In the genomic region with DNA sequence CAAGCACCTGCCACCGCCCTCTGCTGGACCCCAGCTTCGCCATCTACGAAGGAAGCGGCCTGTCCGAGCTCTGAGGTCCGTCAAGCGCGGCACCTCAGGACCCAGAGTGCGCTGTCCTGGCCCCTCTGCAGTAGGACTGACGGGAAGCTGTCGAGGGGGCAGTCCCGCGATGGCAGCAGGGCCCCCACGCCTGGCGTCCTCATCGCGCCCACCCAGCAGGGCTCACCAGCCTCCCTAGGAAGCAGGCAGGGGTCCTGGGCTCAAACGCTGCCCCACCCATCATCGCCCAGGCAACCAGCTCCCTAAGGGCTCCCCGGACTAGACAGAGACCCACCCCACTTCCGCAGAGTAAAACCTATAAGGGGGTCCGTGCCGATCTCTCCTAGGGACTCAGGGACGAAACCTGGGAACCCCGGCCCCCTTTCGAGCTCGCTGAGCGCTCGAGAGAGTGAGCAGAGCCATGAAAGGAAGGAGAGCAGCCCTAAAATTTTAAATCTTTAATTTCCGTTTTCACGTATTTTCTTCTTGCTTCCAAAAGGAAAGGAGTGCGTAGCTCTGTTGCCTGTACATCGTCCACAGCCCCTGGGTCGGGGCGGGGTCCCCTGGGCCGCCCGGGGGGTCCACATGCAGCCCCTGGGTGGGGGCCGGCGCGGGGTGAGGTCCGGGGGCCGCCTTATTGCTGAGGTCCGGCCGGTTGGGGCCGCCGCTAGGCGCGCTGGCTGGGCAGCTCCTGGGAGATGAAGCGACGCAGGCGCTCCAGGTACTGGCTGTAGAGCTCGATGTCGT, we compare ENCODE assay signal across 8 cellular contexts. TPM values are rescaled to one million over a fixed set of nuclear protein-coding genes. Genes with fewer than 3 reads are reported as not detected.
A peak's percentile ranks its signal among the peaks of the same experiment; 100 is the strongest.
DNase-seq lines count a peak whose midpoint lies in the region; ATAC-seq, FAIRE-seq and TF ChIP-seq lines count a peak whose summit lies in the region.
"Not testable (repeated sequence)": the region's sequence is repeated elsewhere in the genome, so short reads cannot be mapped to it uniquely, and the experiment has no call there.

No MANE protein-coding gene starts in this region.

- H3K9me3 ChIP-seq in OCI-LY3 (ENCODE audit: insufficient read depth, low read length); endodermal cell (ENCODE audit: control insufficient read depth, low read length); keratinocyte (ENCODE audit: control insufficient read depth, low read depth, low read length); osteoblast (ENCODE audit: low read depth, low read length); tibial nerve: not testable (repeated sequence)

- 20 to 33% methylated on average over 19 to 38 of the region's 53 CpGs for WGBS in endodermal cell (ENCODE audit: insufficient coverage in 1 of 2, insufficient read length in 1 of 2), 2 experiments
- WGBS in tibial nerve, 2 donors = 29 to 43% methylated on average over 24 to 39 of the region's 53 CpGs

- not testable (repeated sequence) for DNase-seq in GM12864 (ENCODE audit: low read depth); activated naive CD4-positive, alpha-beta T cell treated with anti-CD3 and anti-CD28 coated beads, Interleukin-2, amount 10 ng/mL, durations not matched to agents 7 days and 5 days; endodermal cell; keratinocyte (ENCODE audit: low read depth, low spot score); tibial nerve (ENCODE audit: low spot score in 2 of 2)
- peak; percentile 90 for DNase-seq in osteoblast (ENCODE audit: insufficient read length, low spot score, missing footprints)

- not testable (repeated sequence) for FAIRE-seq in keratinocyte (lab: Jason Lieb, UNC)

- H3K4me3 ChIP-seq in GM12864 (ENCODE audit: low read depth, low read length) = peak overlapping the region; percentile 95
- peak overlapping the region; percentile 90 for H3K4me3 ChIP-seq in OCI-LY3 (ENCODE audit: low read length)
- peak overlapping the region; percentile 96 for H3K4me3 ChIP-seq in endodermal cell (ENCODE audit: low read length)
- H3K4me3 ChIP-seq in keratinocyte (ENCODE audit: control insufficient read depth in 2 of 3, extremely low read depth in 1 of 3, insufficient read depth in 2 of 3, low read depth in 1 of 3, low read length in 3 of 3) = peak overlapping the region; percentile 60 to 94 (median 80)
- H3K4me3 ChIP-seq in osteoblast (ENCODE audit: insufficient read depth, low read length) = peak overlapping the region; percentile 99
- peak overlapping the region; percentile 68 to 100 (median 99) for H3K4me3 ChIP-seq in tibial nerve

- peak overlapping the region; percentile 98 for H3K27ac Mint-ChIP-seq in activated naive CD4-positive, alpha-beta T cell treated with anti-CD3 and anti-CD28 coated beads, Interleukin-2, amount 10 ng/mL, durations not matched to agents 7 days and 5 days
- peak overlapping the region; percentile 78 for H3K27ac Mint-ChIP-seq in endodermal cell

- H3K9me1 ChIP-seq in keratinocyte (ENCODE audit: control insufficient read depth, extremely low read depth, insufficient read depth, low read length) = not testable (repeated sequence)

- not testable (repeated sequence) for H3K27me3 ChIP-seq in OCI-LY3 (ENCODE audit: low read depth, low read length); endodermal cell (ENCODE audit: control insufficient read depth, insufficient read depth, low read length, poor library complexity, severe bottlenecking); keratinocyte (ENCODE audit: control insufficient read depth, extremely low read depth, insufficient read depth, low read length); osteoblast (ENCODE audit: insufficient read depth, low read length); tibial nerve

- peak; percentile 18 for ATAC-seq in HG02870 (IDR thresholded peaks at IDR 0.05; ENCODE audit: unreplicated experiment)

- peak overlapping the region; percentile 100 for H3K4me3 Mint-ChIP-seq in activated naive CD4-positive, alpha-beta T cell treated with anti-CD3 and anti-CD28 coated beads, Interleukin-2, amount 10 ng/mL, durations not matched to agents 7 days and 5 days
- peak overlapping the region; percentile 96 for H3K4me3 Mint-ChIP-seq in endodermal cell

- peak overlapping the region; percentile 77 for H3K4me2 ChIP-seq in OCI-LY3 (ENCODE audit: low read length)
- H3K4me2 ChIP-seq in keratinocyte (ENCODE audit: control insufficient read depth, extremely low read depth, insufficient read depth, low read depth, low read length) = peak overlapping the region; percentile 99
- H3K4me2 ChIP-seq in osteoblast (ENCODE audit: insufficient read depth, low read length) = peak overlapping the region; percentile 99

- dilution Hi-C loops in keratinocyte (cut with MboI; ENCODE audit: extremely low pct_ligation_motif_present, low sequenced_read_pairs) = not testable (repeated sequence)

- H3K36me3 ChIP-seq in OCI-LY3 (replicated peaks; ENCODE audit: low read depth, low read length) = peaks cover 19% of the 10 kb centered on the region
- H3K36me3 ChIP-seq in endodermal cell (ENCODE audit: control insufficient read depth, insufficient read depth, low read length); keratinocyte (ENCODE audit: control insufficient read depth in 2 of 2, extremely low read depth in 1 of 2, insufficient read depth in 2 of 2, low read length in 2 of 2); osteoblast (ENCODE audit: insufficient read depth, low read length): not testable (repeated sequence)
- peaks cover 0 to 30% (median 0%) of the 10 kb centered on the region in 3 donors for H3K36me3 ChIP-seq in tibial nerve

- CTCF ChIA-PET in activated naive CD4-positive, alpha-beta T cell treated with anti-CD3 and anti-CD28 coated beads, Interleukin-2, amount 10 ng/mL, durations not matched to agents 7 days and 5 days (lab: Charles Lee) = interaction anchor here (0.9 to 2.6 kb wide), 4 partner anchors 8 to 21 kb away, joined by 3 to 15 read pairs (median 4); no protein-coding TSS in a partner anchor

- not testable (repeated sequence) for H3K9me3 Mint-ChIP-seq in activated naive CD4-positive, alpha-beta T cell treated with anti-CD3 and anti-CD28 coated beads, Interleukin-2, amount 10 ng/mL, durations not matched to agents 7 days and 5 days; endodermal cell

- H3K27ac ChIP-seq in OCI-LY3 (ENCODE audit: low read length) = peak overlapping the region; percentile 18; the same call in 1 of the 2 replicates
- H3K27ac ChIP-seq in endodermal cell (ENCODE audit: low read depth, low read length) = not testable (repeated sequence)
- peak overlapping the region; percentile 79 for H3K27ac ChIP-seq in keratinocyte (ENCODE audit: control insufficient read depth, insufficient read depth, low read length)
- H3K27ac ChIP-seq in osteoblast (ENCODE audit: low read depth, low read length) = peak overlapping the region; percentile 95
- peak overlapping the region; percentile 77 to 97 (median 94) for H3K27ac ChIP-seq in tibial nerve

- H3K79me2 ChIP-seq in OCI-LY3 (ENCODE audit: low read length) = peaks cover 55% of the 10 kb centered on the region
- H3K79me2 ChIP-seq in keratinocyte (ENCODE audit: control insufficient read depth, insufficient read depth, low read length) = peaks cover 51% of the 10 kb centered on the region
- H3K79me2 ChIP-seq in osteoblast (ENCODE audit: insufficient read depth, low read length) = peaks cover 61% of the 10 kb centered on the region

- not testable (repeated sequence) for TF ChIP-seq CTCF in GM12864 (IDR thresholded peaks at IDR 0.05; ENCODE audit: low read depth, low read length, missing control alignments); keratinocyte (optimal IDR thresholded peaks at IDR 0.05 in 1 of 3, IDR thresholded peaks at IDR 0.05 in 1 of 3, conservative IDR thresholded peaks at IDR 0.05 in 1 of 3; ENCODE audit: extremely low read depth in 1 of 3, insufficient read depth in 2 of 3, low read length in 3 of 3); osteoblast (IDR thresholded peaks at IDR 0.05; ENCODE audit: extremely low read depth, low read depth, low read length); tibial nerve (IDR thresholded peaks at IDR 0.05)
- peak; percentile 1 for TF ChIP-seq CTCF in OCI-LY3 (IDR thresholded peaks at IDR 0.05; ENCODE audit: low read depth, low read length)
- peak; percentile 50 for TF ChIP-seq CTCF in endodermal cell (conservative IDR thresholded peaks at IDR 0.05)

- H3K4me1 Mint-ChIP-seq in activated naive CD4-positive, alpha-beta T cell treated with anti-CD3 and anti-CD28 coated beads, Interleukin-2, amount 10 ng/mL, durations not matched to agents 7 days and 5 days = peaks cover 36% of the 10 kb centered on the region
- peaks cover 16% of the 10 kb centered on the region for H3K4me1 Mint-ChIP-seq in endodermal cell

- not testable (repeated sequence) for H2AFZ ChIP-seq in OCI-LY3 (ENCODE audit: low read depth, low read length); keratinocyte (ENCODE audit: control insufficient read depth, low read length)
- H2AFZ ChIP-seq in osteoblast (ENCODE audit: low read length) = peak overlapping the region; percentile 62

- TF ChIP-seq EP300 in tibial nerve (IDR thresholded peaks at IDR 0.05) = not testable (repeated sequence)

- not testable (repeated sequence) for TF ChIP-seq POLR2A in tibial nerve (IDR thresholded peaks at IDR 0.05)

- H3K9ac ChIP-seq in OCI-LY3 (ENCODE audit: low read length) (peak overlapping the region; percentile 47), endodermal cell (ENCODE audit: extremely low read depth, low read length, poor library complexity, severe bottlenecking) (peak overlapping the region; percentile 84), keratinocyte (ENCODE audit: control insufficient read depth, extremely low read depth, insufficient read depth, low read length) (peak overlapping the region; percentile 90)

- H3K27me3 Mint-ChIP-seq in activated naive CD4-positive, alpha-beta T cell treated with anti-CD3 and anti-CD28 coated beads, Interleukin-2, amount 10 ng/mL, durations not matched to agents 7 days and 5 days; endodermal cell (ENCODE audit: insufficient read depth): not testable (repeated sequence)

- peaks cover 24% of the 10 kb centered on the region for H4K20me1 ChIP-seq in OCI-LY3 (ENCODE audit: insufficient read depth, low read length)
- H4K20me1 ChIP-seq in keratinocyte (ENCODE audit: control insufficient read depth, extremely low read depth, insufficient read depth, low read length) = peaks cover 15% of the 10 kb centered on the region
- H4K20me1 ChIP-seq in osteoblast (ENCODE audit: insufficient read depth, low read length) = peaks cover 31% of the 10 kb centered on the region

- peaks cover 13% of the 10 kb centered on the region for H3K4me1 ChIP-seq in OCI-LY3 (ENCODE audit: low read length)
- not testable (repeated sequence) for H3K4me1 ChIP-seq in endodermal cell (ENCODE audit: control insufficient read depth, insufficient read depth, low read length)
- H3K4me1 ChIP-seq in keratinocyte (ENCODE audit: control insufficient read depth, extremely low read depth, insufficient read depth, low read length) = peaks cover 32% of the 10 kb centered on the region
- peaks cover 21% of the 10 kb centered on the region for H3K4me1 ChIP-seq in osteoblast (ENCODE audit: insufficient read depth, low read length)
- H3K4me1 ChIP-seq in tibial nerve = peaks cover 5 to 71% (median 36%) of the 10 kb centered on the region in 4 donors

- peaks cover 35% of the 10 kb centered on the region for H3K36me3 Mint-ChIP-seq in activated naive CD4-positive, alpha-beta T cell treated with anti-CD3 and anti-CD28 coated beads, Interleukin-2, amount 10 ng/mL, durations not matched to agents 7 days and 5 days
- not testable (repeated sequence) for H3K36me3 Mint-ChIP-seq in endodermal cell (ENCODE audit: low read depth)

RNA-seq across cellular contexts. Expression of a gene that starts 8.6 kb away (rescaled TPM):
- total RNA-seq in endodermal cell = 10 to 100 TPM; 50.6 to 52.9 TPM
- polyA plus RNA-seq in endodermal cell (2013, experiment 1 of 2) = 45.1 TPM
- 45.7 TPM for polyA plus RNA-seq in endodermal cell (2013, experiment 2 of 2)
- polyA plus RNA-seq in keratinocyte = 27.2 to 67.3 TPM (median 31.0 TPM) in 3 replicates
- 9.2 TPM for polyA plus RNA-seq in keratinocyte (2011; ENCODE audit: low read depth)
- polyA plus RNA-seq in keratinocyte (2011; cell fraction: cytosol; rRNA removed) = 20.8 and 62.5 TPM in 2 replicates
- polyA plus RNA-seq in keratinocyte (2011; cell fraction: nucleus; rRNA removed) = 29.9 and 47.5 TPM in 2 replicates
- polyA plus RNA-seq in keratinocyte (2012; ENCODE audit: low replicate concordance) = 20.6 and 43.3 TPM in 2 replicates
- polyA minus RNA-seq in keratinocyte = 13.2 to 23.4 TPM (median 20.6 TPM) in 3 replicates
- 122 TPM for polyA minus RNA-seq in keratinocyte (2011; cell fraction: cytosol; rRNA and poly(A)+ RNA removed)
- 13.3 and 22.2 TPM in 2 replicates for polyA minus RNA-seq in keratinocyte (2011; cell fraction: nucleus; rRNA and poly(A)+ RNA removed)
- 49.5 and 52.5 TPM in 2 replicates for total RNA-seq in osteoblast
- total RNA-seq in tibial nerve = 100 to 1,000 TPM; 127 to 165 (median 132) TPM

RNA-seq across cellular contexts. Expression of a gene that starts 13.3 kb away (rescaled TPM):
- total RNA-seq in endodermal cell (10 to 100 TPM; 39.0 to 42.9 TPM), osteoblast (6.9 and 11.5 TPM in 2 replicates), tibial nerve (1 to 10 TPM; 4.6 to 8.4 (median 7.0) TPM)
- polyA plus RNA-seq in endodermal cell (2013, experiment 1 of 2) = 19.2 TPM
- polyA plus RNA-seq in endodermal cell (2013, experiment 2 of 2) = 17.1 TPM
- polyA plus RNA-seq in keratinocyte = 4.9 to 14.7 TPM (median 6.0 TPM) in 3 replicates
- polyA plus RNA-seq in keratinocyte (2011; ENCODE audit: low read depth) = 2.6 TPM
- polyA plus RNA-seq in keratinocyte (2011; cell fraction: cytosol; rRNA removed) = 4.7 and 19.3 TPM in 2 replicates
- polyA plus RNA-seq in keratinocyte (2011; cell fraction: nucleus; rRNA removed) = 7.7 and 17.7 TPM in 2 replicates
- polyA plus RNA-seq in keratinocyte (2012; ENCODE audit: low replicate concordance) = 13.9 and 30.6 TPM in 2 replicates
- polyA minus RNA-seq in keratinocyte = 1.9 to 11.4 TPM (median 2.2 TPM) in 3 replicates
- 48.5 TPM for polyA minus RNA-seq in keratinocyte (2011; cell fraction: cytosol; rRNA and poly(A)+ RNA removed)
- polyA minus RNA-seq in keratinocyte (2011; cell fraction: nucleus; rRNA and poly(A)+ RNA removed) = 8.2 and 11.3 TPM in 2 replicates

RNA-seq across cellular contexts. Expression of a gene that starts 28.4 kb away (rescaled TPM):
- 10 to 100 TPM; 51.6 to 56.4 TPM for total RNA-seq in endodermal cell
- 26.5 TPM for polyA plus RNA-seq in endodermal cell (2013, experiment 1 of 2)
- polyA plus RNA-seq in endodermal cell (2013, experiment 2 of 2) = 26.7 TPM
- 6.1 to 18.6 TPM (median 9.1 TPM) in 3 replicates for polyA plus RNA-seq in keratinocyte
- polyA plus RNA-seq in keratinocyte (2011; ENCODE audit: low read depth) = 15.3 TPM
- 8.0 and 14.2 TPM in 2 replicates for polyA plus RNA-seq in keratinocyte (2011; cell fraction: cytosol; rRNA removed)
- polyA plus RNA-seq in keratinocyte (2011; cell fraction: nucleus; rRNA removed) = 41.7 and 47.8 TPM in 2 replicates
- polyA plus RNA-seq in keratinocyte (2012; ENCODE audit: low replicate concordance) = 19.8 and 25.0 TPM in 2 replicates
- polyA minus RNA-seq in keratinocyte = 16.5 to 40.9 TPM (median 17.7 TPM) in 3 replicates
- 27.4 TPM for polyA minus RNA-seq in keratinocyte (2011; cell fraction: cytosol; rRNA and poly(A)+ RNA removed)
- polyA minus RNA-seq in keratinocyte (2011; cell fraction: nucleus; rRNA and poly(A)+ RNA removed) = 12.9 and 19.1 TPM in 2 replicates
- 8.5 and 9.4 TPM in 2 replicates for total RNA-seq in osteoblast
- 10 to 100 TPM; 17.9 to 87.3 (median 31.1) TPM for total RNA-seq in tibial nerve

RNA-seq across cellular contexts. Expression of a gene that starts 28.5 kb away (rescaled TPM):
- 10 to 100 TPM in 1 of 2 donors, 1 to 10 TPM in 1; 9.9 to 13.8 TPM for total RNA-seq in endodermal cell
- 4.5 TPM for polyA plus RNA-seq in endodermal cell (2013, experiment 1 of 2)
- 3.1 TPM for polyA plus RNA-seq in endodermal cell (2013, experiment 2 of 2)
- polyA plus RNA-seq in keratinocyte = 0.55 to 0.93 TPM (median 0.85 TPM) in 3 replicates
- polyA plus RNA-seq in keratinocyte (2011; ENCODE audit: low read depth) = 0.69 TPM
- 0.15 and 1.7 TPM in 2 replicates for polyA plus RNA-seq in keratinocyte (2011; cell fraction: cytosol; rRNA removed)
- 1.2 and 2.4 TPM in 2 replicates for polyA plus RNA-seq in keratinocyte (2011; cell fraction: nucleus; rRNA removed)
- polyA plus RNA-seq in keratinocyte (2012; ENCODE audit: low replicate concordance) = 1.9 and 3.4 TPM in 2 replicates
- 0.20 to 0.36 TPM in 2 of 3 replicates, not detected in the other for polyA minus RNA-seq in keratinocyte
- 2.1 TPM for polyA minus RNA-seq in keratinocyte (2011; cell fraction: cytosol; rRNA and poly(A)+ RNA removed)
- polyA minus RNA-seq in keratinocyte (2011; cell fraction: nucleus; rRNA and poly(A)+ RNA removed) = 2.1 and 2.6 TPM in 2 replicates
- total RNA-seq in osteoblast = 3.3 and 3.8 TPM in 2 replicates
- total RNA-seq in tibial nerve = 1 to 10 TPM; 2.4 to 8.7 (median 4.8) TPM

RNA-seq across cellular contexts. Expression of a gene that starts 28.5 kb away (rescaled TPM):
- total RNA-seq in endodermal cell = 10 to 100 TPM; 69.6 to 75.3 TPM
- polyA plus RNA-seq in endodermal cell (2013, experiment 1 of 2) = 46.5 TPM
- polyA plus RNA-seq in endodermal cell (2013, experiment 2 of 2) = 42.9 TPM
- 4.8 to 30.3 TPM (median 7.0 TPM) in 3 replicates for polyA plus RNA-seq in keratinocyte
- 10.6 TPM for polyA plus RNA-seq in keratinocyte (2011; ENCODE audit: low read depth)
- 7.3 and 17.8 TPM in 2 replicates for polyA plus RNA-seq in keratinocyte (2011; cell fraction: cytosol; rRNA removed)
- polyA plus RNA-seq in keratinocyte (2011; cell fraction: nucleus; rRNA removed) = 33.4 and 43.4 TPM in 2 replicates
- polyA plus RNA-seq in keratinocyte (2012; ENCODE audit: low replicate concordance) = 27.2 and 45.1 TPM in 2 replicates
- polyA minus RNA-seq in keratinocyte = 8.2 to 40.3 TPM (median 10.1 TPM) in 3 replicates
- polyA minus RNA-seq in keratinocyte (2011; cell fraction: cytosol; rRNA and poly(A)+ RNA removed) = 62.7 TPM
- polyA minus RNA-seq in keratinocyte (2011; cell fraction: nucleus; rRNA and poly(A)+ RNA removed) = 38.2 and 42.0 TPM in 2 replicates
- 55.7 and 70.6 TPM in 2 replicates for total RNA-seq in osteoblast
- 10 to 100 TPM; 34.7 to 65.7 (median 56.2) TPM for total RNA-seq in tibial nerve
